In the genomic region with DNA sequence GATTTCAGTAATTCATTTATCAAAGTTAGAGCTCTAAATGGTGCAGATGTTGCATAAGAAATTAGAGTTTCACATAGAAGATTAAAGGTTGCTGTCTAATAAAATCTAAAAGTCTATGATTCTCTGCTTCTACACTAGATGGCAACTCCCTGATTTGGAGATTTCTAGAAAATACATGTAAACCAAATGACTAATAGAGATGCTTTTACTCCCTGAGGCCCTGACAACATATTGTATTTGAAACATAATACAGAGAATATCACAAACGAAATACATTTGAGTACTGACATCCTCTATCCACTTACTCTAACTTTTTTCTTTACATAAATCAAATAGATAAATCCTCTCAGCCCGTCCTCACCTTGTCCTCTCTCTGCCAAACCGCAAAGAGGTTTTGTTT, we compare ENCODE assay signal across 19 cellular contexts.
DNase-seq lines count a peak whose midpoint lies in the region; ATAC-seq and TF ChIP-seq lines count a peak whose summit lies in the region.
"Had no signal": no experiment of that assay in that cellular context is flagged by ENCODE, and none has a peak within 500 bp of the region (broad histone marks: within the 10 kb centered on the region; RNA-seq: fewer than 3 reads in every experiment).

No MANE protein-coding gene starts in this region.

- H3K4me3 ChIP-seq in AG10803 (ENCODE audit: low read length) = no peak overlapping the region
- H3K4me3 ChIP-seq: BLaER1, GM12878, HAP-1 had no signal

- no peak overlapping the region for H3K4me3 Mint-ChIP-seq in naive thymus-derived CD8-positive, alpha-beta T cell
- H3K4me3 Mint-ChIP-seq: B cell; CD4-positive, CD25-positive, alpha-beta regulatory T cell; CD8-positive, alpha-beta T cell had no signal

- H3K27me3 Mint-ChIP-seq in naive thymus-derived CD8-positive, alpha-beta T cell = peaks cover 14 to 52% (median 24%) of the 10 kb centered on the region in 5 donors

- peaks cover 5% of the 10 kb centered on the region for H3K4me1 ChIP-seq in foreskin keratinocyte
- H3K4me1 ChIP-seq: BLaER1, Caco-2, HAP-1 had no signal

- H3K4me1 Mint-ChIP-seq in naive thymus-derived CD8-positive, alpha-beta T cell = no peaks in the 10 kb centered on the region
- H3K4me1 Mint-ChIP-seq: B cell; CD4-positive, CD25-positive, alpha-beta regulatory T cell had no signal

- peak; percentile 24; the same call in 1 of the 2 replicates for TF ChIP-seq CTCF in AG10803 (conservative IDR thresholded peaks at IDR 0.05; ENCODE audit: low read length)
- no peak for TF ChIP-seq CTCF in foreskin keratinocyte (conservative IDR thresholded peaks at IDR 0.05)

- peak; percentile 60 for ATAC-seq in foreskin keratinocyte
- no peak for ATAC-seq in naive thymus-derived CD8-positive, alpha-beta T cell
- ATAC-seq: CD8-positive, alpha-beta T cell; GM12878 had no signal

- peaks cover 0 to 3% (median 0%) of the 10 kb centered on the region in 9 donors for H3K9me3 Mint-ChIP-seq in naive thymus-derived CD8-positive, alpha-beta T cell
- H3K9me3 Mint-ChIP-seq: CD8-positive, alpha-beta T cell had no signal

- H3K36me3 Mint-ChIP-seq in naive thymus-derived CD8-positive, alpha-beta T cell = no peaks in the 10 kb centered on the region
- H3K36me3 Mint-ChIP-seq: CD4-positive, CD25-positive, alpha-beta regulatory T cell; CD8-positive, alpha-beta T cell had no signal

- peak overlapping the region in 1 of 10 donors; percentile 41 for H3K27ac Mint-ChIP-seq in naive thymus-derived CD8-positive, alpha-beta T cell
- H3K27ac Mint-ChIP-seq: B cell; CD8-positive, alpha-beta T cell had no signal

- POLR2A ChIA-PET in naive thymus-derived CD8-positive, alpha-beta T cell (lab: Charles Lee) = no interaction called here

- DNase-seq in AG10803 (ENCODE audit: low read depth) = peak; percentile 25
- peak; percentile 45 for DNase-seq in EH (ENCODE audit: low read depth)
- DNase-seq in M059J (ENCODE audit: low read depth) = peak; percentile 17
- DNase-seq in foreskin keratinocyte = peak in 1 of 2 donors; percentile 51
- no peak for DNase-seq in naive thymus-derived CD8-positive, alpha-beta T cell
- no peak for DNase-seq in GM19240 (ENCODE audit: insufficient read length, low spot score)
- DNase-seq: Caco-2; CD4-positive, CD25-positive, alpha-beta regulatory T cell; CD8-positive, alpha-beta T cell; DMS153; DND-41; EL; GDM1; GOT3 had no signal

- H3K27ac ChIP-seq in foreskin keratinocyte = no peak overlapping the region
- H3K27ac ChIP-seq: BLaER1, C4-2B had no signal

- H3K27me3 ChIP-seq in foreskin keratinocyte = peaks cover 5% of the 10 kb centered on the region
- H3K27me3 ChIP-seq: BLaER1 had no signal

Comparison
In these comparisons a context has a peak if more than half of its experiments do, and no peak if none do; other contexts are left out.
1. DNase-seq: peak in AG10803 (single experiment), EH (single experiment) and M059J (single experiment); none in naive thymus-derived CD8-positive, alpha-beta T cell (0 of 10) and GM19240 (single experiment).